Comparison of ENCODE assay signal across 8 cellular contexts in genomic region chr12:121748571-121749265, GRCh38. TPM values are rescaled to one million over a fixed set of nuclear protein-coding genes. Genes with fewer than 3 reads are reported as not detected.
DNase-seq lines count a peak whose midpoint lies in the region; ATAC-seq, FAIRE-seq and TF ChIP-seq lines count a peak whose summit lies in the region.

No MANE protein-coding gene starts in this region.

- H3K27me3 ChIP-seq in adipocyte (replicated peaks; ENCODE audit: control insufficient read depth, insufficient read depth, low read length) = no peaks in the 10 kb centered on the region

- H3K4me1 ChIP-seq in adipocyte (ENCODE audit: control insufficient read depth, insufficient read depth, low read length) (peaks cover 12% of the 10 kb centered on the region), kidney (ENCODE audit: control insufficient read depth in 1 of 2, insufficient read depth in 1 of 2, low read depth in 1 of 2, low read length in 2 of 2) (peaks cover 5 to 9% of the 10 kb centered on the region in 2 donors)

- no peak for FAIRE-seq in kidney (lab: Jason Lieb, UNC)

- peak; percentile 92 for DNase-seq in ELR (ENCODE audit: low read depth)
- DNase-seq in LHCN-M2 (ENCODE audit: low read depth) = peak; percentile 62
- peak; percentile 65 for DNase-seq in adipocyte (ENCODE audit: low read depth)
- DNase-seq in kidney = peak; percentile 88
- DNase-seq in medulla oblongata (ENCODE audit: extremely low spot score) = no peak
- DNase-seq in NCI-H748 treated with DMSO at 0.1 percent for 48 hours (lab: John Stamatoyannopoulos, UW) = no peak

- H3K9me3 ChIP-seq in adipocyte (ENCODE audit: control insufficient read depth, low read length) (no peaks in the 10 kb centered on the region), kidney (ENCODE audit: control insufficient read depth in 1 of 2, low read length in 2 of 2) (no peaks in the 10 kb centered on the region)

- H3K36me3 ChIP-seq in adipocyte (ENCODE audit: control insufficient read depth, insufficient read depth, low read length, severe bottlenecking) (no peaks in the 10 kb centered on the region), kidney (ENCODE audit: control insufficient read depth in 1 of 2, insufficient read depth in 2 of 2, low read length in 2 of 2) (peaks cover 0 to 3% of the 10 kb centered on the region in 2 donors)

- no peak for TF ChIP-seq CTCF in kidney (IDR thresholded peaks at IDR 0.05; ENCODE audit: borderline replicate concordance, extremely low read depth, insufficient read depth)

- peak overlapping the region; percentile 34 to 68 for H3K27ac ChIP-seq in kidney (ENCODE audit: low read depth in 2 of 2, low read length in 2 of 2)

- H3K9ac ChIP-seq in adipocyte (ENCODE audit: low read length) = no peak overlapping the region
- no peak overlapping the region for H3K9ac ChIP-seq in kidney (ENCODE audit: low read length in 2 of 2)

- intact Hi-C loops in kidney (cut with DNase I) = no loop called here

- ATAC-seq in GM18907 (IDR thresholded peaks at IDR 0.05; ENCODE audit: unreplicated experiment) (no peak), GM21423 (IDR thresholded peaks at IDR 0.05; ENCODE audit: unreplicated experiment) (no peak)

- H3K4me3 ChIP-seq in adipocyte (ENCODE audit: low read length) (no peak overlapping the region), kidney (ENCODE audit: low read length in 2 of 2) (no peak overlapping the region)

RNA-seq across cellular contexts. Expression of gene TMEM120B, which starts 36.2 kb away (rescaled TPM):
- 13.0 and 13.6 TPM in 2 replicates for total RNA-seq in LHCN-M2 (2014; rRNA removed)
- 8.6 TPM for polyA plus RNA-seq in LHCN-M2 (2012)
- total RNA-seq in kidney = 14.2 TPM
- polyA plus RNA-seq in kidney (ENCODE audit: insufficient read depth, low read depth, low replicate concordance) = 9.0 TPM

RNA-seq across cellular contexts. Expression of gene RHOF, which starts 44.8 kb away (rescaled TPM):
- total RNA-seq in LHCN-M2 (2014; rRNA removed) = 1.8 and 2.5 TPM in 2 replicates
- 1.1 TPM for polyA plus RNA-seq in LHCN-M2 (2012)
- total RNA-seq in kidney = 42.6 TPM
- polyA plus RNA-seq in kidney (ENCODE audit: insufficient read depth, low read depth, low replicate concordance) = 23.9 TPM

RNA-seq across cellular contexts. Expression of gene SETD1B, which starts 55.1 kb away (rescaled TPM):
- total RNA-seq in LHCN-M2 (2014; rRNA removed) (2.2 and 2.9 TPM in 2 replicates), kidney (34.5 TPM)
- polyA plus RNA-seq in LHCN-M2 (2012) = 4.1 TPM
- polyA plus RNA-seq in kidney (ENCODE audit: insufficient read depth, low read depth, low replicate concordance) = 3.5 TPM

Comparison
In these comparisons a context has a peak if more than half of its experiments do, and no peak if none do; other contexts are left out.
1. DNase-seq: peak in ELR (single experiment), LHCN-M2 (single experiment), adipocyte (single experiment) and kidney (single experiment); none in medulla oblongata (single experiment) and NCI-H748 treated with DMSO at 0.1 percent for 48 hours (single experiment).
2. RNA of gene RHOF, which starts 44.8 kb away (total RNA-seq): 42.6 TPM in kidney (single experiment); 1.8 to 2.5 TPM in LHCN-M2; every median in the first group is over 10 times any median in the second.